ENCODE assay signal across 11 cellular contexts in the genomic region with DNA sequence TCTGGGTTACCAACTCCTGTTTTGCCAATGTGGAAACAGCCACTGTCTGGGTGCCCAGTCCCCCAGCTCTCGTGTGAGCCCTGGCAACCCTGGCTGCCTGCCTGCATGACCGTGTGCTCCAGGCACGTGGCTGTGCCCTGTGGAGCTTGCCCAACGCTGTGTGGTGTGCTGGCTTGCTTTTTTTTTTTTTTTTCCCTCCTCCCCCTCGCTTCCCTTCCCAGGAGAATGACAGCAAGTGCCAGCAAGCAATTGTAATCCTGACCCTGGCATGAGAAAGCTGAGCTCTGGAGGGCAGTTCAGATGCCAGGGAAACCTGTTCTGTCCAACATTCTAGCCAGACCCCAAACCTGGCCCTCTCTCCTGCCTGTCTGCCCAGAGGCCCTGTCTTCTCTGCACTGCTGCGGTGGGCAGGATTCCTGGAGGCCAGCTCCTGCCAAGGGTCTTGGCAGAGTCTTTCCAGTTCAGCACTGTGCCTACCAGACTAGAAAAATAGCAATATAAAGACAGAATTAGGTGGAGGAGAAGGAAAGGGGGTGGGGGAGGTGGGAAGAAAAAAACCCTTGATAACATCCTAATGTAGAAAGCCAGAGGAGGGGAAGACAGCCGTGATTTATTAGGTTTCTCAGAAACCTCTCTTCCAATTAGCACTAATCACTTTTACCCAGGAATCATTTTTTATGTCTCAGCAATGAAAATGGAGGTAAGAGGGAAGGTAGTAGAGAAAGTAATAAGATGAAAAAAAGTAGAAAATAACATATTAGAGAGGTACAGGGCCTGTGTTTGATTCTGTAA. TPM values are rescaled to one million over a fixed set of nuclear protein-coding genes. Genes with fewer than 3 reads are reported as not detected.
DNase-seq lines count a peak whose midpoint lies in the region; ATAC-seq lines count a peak whose summit lies in the region.
"Had no signal": no experiment of that assay in that cellular context is flagged by ENCODE, and none has a peak within 500 bp of the region (broad histone marks: within the 10 kb centered on the region; RNA-seq: fewer than 3 reads in every experiment).

No MANE protein-coding gene starts in this region.

- H3K4me1 ChIP-seq in subcutaneous abdominal adipose tissue (ENCODE audit: control insufficient read depth in 5 of 5, insufficient read depth in 5 of 5, low read length in 5 of 5): peaks cover 7 to 44% (median 42%) of the 10 kb centered on the region in 5 donors

- no peaks in the 10 kb centered on the region for H3K9me3 ChIP-seq in subcutaneous abdominal adipose tissue (ENCODE audit: control insufficient read depth in 5 of 5, low read length in 5 of 5)

- no peaks in the 10 kb centered on the region for H3K9me3 Mint-ChIP-seq in stimulated activated memory B cell treated with anti-CD40 and anti-IgM and Interleukin-4, amounts not matched to agents 10 μg/mL and 1 μg/mL and 100 μg/mL, for 72 hours

- peak overlapping the region in 3 of 5 donors; percentile 6 to 15 (median 12) for H3K4me3 ChIP-seq in subcutaneous abdominal adipose tissue (ENCODE audit: low read depth in 1 of 5, low read length in 5 of 5)

- no peaks in the 10 kb centered on the region for H3K27me3 ChIP-seq in subcutaneous abdominal adipose tissue (ENCODE audit: control insufficient read depth in 5 of 5, insufficient read depth in 4 of 5, low read length in 5 of 5)

- intact Hi-C loops in left colon (cut with DNase I, micrococcal nuclease): no loop called here

- peaks cover 63% of the 10 kb centered on the region for H3K27me3 Mint-ChIP-seq in stimulated activated memory B cell treated with anti-CD40 and anti-IgM and Interleukin-4, amounts not matched to agents 10 μg/mL and 1 μg/mL and 100 μg/mL, for 72 hours

- DNase-seq in M059J (ENCODE audit: low read depth) (peak; percentile 91), cerebellar nuclear complex (lab: John Stamatoyannopoulos, UW) (peak; percentile 95 to 98), left colon (peak in 1 of 2 donors; percentile 62)
- DNase-seq in stimulated activated naive CD8-positive, alpha-beta T cell treated with anti-CD3 and anti-CD28 coated beads, Interleukin-15, Interleukin-2, amounts not matched to agents 100 U/mL and 50 U/mL, for 24 hours: no peak
- DNase-seq: activated T-cell treated with anti-CD3 and anti-CD28 coated beads, Interleukin-2, amount 50 U/mL, for 1 hour; GDM1; IMR-90 had no signal

- H3K36me3 ChIP-seq in subcutaneous abdominal adipose tissue (ENCODE audit: control insufficient read depth in 5 of 5, insufficient read depth in 5 of 5, low read length in 5 of 5): peaks cover 0 to under 1% (median 0%) of the 10 kb centered on the region in 5 donors

- ATAC-seq in left colon (peak; percentile 24), GM21381 (IDR thresholded peaks at IDR 0.05; ENCODE audit: unreplicated experiment) (no peak), HG02840 (IDR thresholded peaks at IDR 0.05; ENCODE audit: low FRiP score, unreplicated experiment) (no peak)
- no peak for ATAC-seq in stimulated activated memory B cell treated with anti-CD40 and anti-IgM and Interleukin-4, amounts not matched to agents 10 μg/mL and 1 μg/mL and 100 μg/mL, for 72 hours
- no peak for ATAC-seq in stimulated activated naive CD8-positive, alpha-beta T cell treated with anti-CD3 and anti-CD28 coated beads, Interleukin-15, Interleukin-2, amounts not matched to agents 100 U/mL and 50 U/mL, for 24 hours

- no peak overlapping the region for H3K27ac Mint-ChIP-seq in stimulated activated memory B cell treated with anti-CD40 and anti-IgM and Interleukin-4, amounts not matched to agents 10 μg/mL and 1 μg/mL and 100 μg/mL, for 72 hours

- H3K36me3 Mint-ChIP-seq in stimulated activated memory B cell treated with anti-CD40 and anti-IgM and Interleukin-4, amounts not matched to agents 10 μg/mL and 1 μg/mL and 100 μg/mL, for 72 hours: no peaks in the 10 kb centered on the region

- H3K27ac ChIP-seq in subcutaneous abdominal adipose tissue (ENCODE audit: low read depth, low read length): peak overlapping the region; percentile 43

- H3K9ac ChIP-seq in subcutaneous abdominal adipose tissue (ENCODE audit: low read length in 5 of 5): peak overlapping the region in 3 of 5 donors; percentile 25 to 41 (median 30)

- no peak overlapping the region for H3K4me3 Mint-ChIP-seq in stimulated activated memory B cell treated with anti-CD40 and anti-IgM and Interleukin-4, amounts not matched to agents 10 μg/mL and 1 μg/mL and 100 μg/mL, for 72 hours

- H3K4me1 Mint-ChIP-seq in stimulated activated memory B cell treated with anti-CD40 and anti-IgM and Interleukin-4, amounts not matched to agents 10 μg/mL and 1 μg/mL and 100 μg/mL, for 72 hours: no peaks in the 10 kb centered on the region

RNA-seq across cellular contexts. Expression of gene HLF, which starts 9.0 kb away (rescaled TPM):
- total RNA-seq in M059J (2014; rRNA removed; shearing (Covaris generic)): 4.4 and 5.3 TPM in 2 replicates
- total RNA-seq in left colon: 1 to 10 TPM in 1 of 2 donors, under 1 TPM in 1; 0.70 to 3.9 TPM
